9 cellular contexts compared by ENCODE assay signal in genomic region chr1:64686828-64687724, GRCh38. TPM values are rescaled to one million over a fixed set of nuclear protein-coding genes. Genes with fewer than 3 reads are reported as not detected.
A peak's percentile ranks its signal among the peaks of the same experiment; 100 is the strongest.
DNase-seq lines count a peak whose midpoint lies in the region; ATAC-seq and TF ChIP-seq lines count a peak whose summit lies in the region.
"Had no signal": no experiment of that assay in that cellular context is flagged by ENCODE, and none has a peak within 500 bp of the region (broad histone marks: within the 10 kb centered on the region; RNA-seq: fewer than 3 reads in every experiment).

No MANE protein-coding gene starts in this region.

- DNase-seq in DMS53 treated with DMSO at 0.1 percent for 48 hours (lab: John Stamatoyannopoulos, UW; ENCODE audit: unreplicated experiment) (peak; percentile 79), GM20000 (ENCODE audit: low spot score) (peak; percentile 53), SK-N-MC (ENCODE audit: low read depth, low spot score) (peak; percentile 42), left lobe of liver (ENCODE audit: low spot score) (no peak), type B pancreatic cell (ENCODE audit: extremely low spot score, unreplicated experiment) (no peak)

- peaks cover 46% of the 10 kb centered on the region for H3K36me3 ChIP-seq in SK-N-MC (ENCODE audit: insufficient read depth, low read length)

- no peaks in the 10 kb centered on the region for H3K9me3 ChIP-seq in SK-N-MC (ENCODE audit: low read depth, low read length)

- TF ChIP-seq CTCF in GM20000 (IDR thresholded peaks at IDR 0.05; ENCODE audit: extremely low read depth, missing control alignments): peak; percentile 59
- peak; percentile 86 for TF ChIP-seq CTCF in type B pancreatic cell (conservative IDR thresholded peaks at IDR 0.05)

- H3K9me3 Mint-ChIP-seq in type B pancreatic cell: no peaks in the 10 kb centered on the region
- H3K9me3 Mint-ChIP-seq: activated naive CD4-positive, alpha-beta T cell treated with anti-CD3 and anti-CD28 coated beads, Interleukin-2, amount 50 U/mL, for 24 hours had no signal

- H3K27ac ChIP-seq in SK-N-MC: no peak overlapping the region
- peak overlapping the region; percentile 24 for H3K27ac ChIP-seq in cingulate gyrus (ENCODE audit: low read depth, low read length)

- peaks cover 10% of the 10 kb centered on the region for H3K4me1 Mint-ChIP-seq in type B pancreatic cell (ENCODE audit: unreplicated experiment)
- H3K4me1 Mint-ChIP-seq: activated naive CD4-positive, alpha-beta T cell treated with anti-CD3 and anti-CD28 coated beads, Interleukin-2, amount 50 U/mL, for 24 hours had no signal

- no peak for TF ChIP-seq POLR2A in GM18505 (IDR thresholded peaks at IDR 0.05; ENCODE audit: borderline replicate concordance, extremely low read depth, insufficient read depth, insufficient read length)

- peak; percentile 77 for TF ChIP-seq RAD21 in Ishikawa (IDR thresholded peaks at IDR 0.05; ENCODE audit: low read depth)

- H3K36me3 Mint-ChIP-seq in type B pancreatic cell: peaks cover 27% of the 10 kb centered on the region
- H3K36me3 Mint-ChIP-seq: activated naive CD4-positive, alpha-beta T cell treated with anti-CD3 and anti-CD28 coated beads, Interleukin-2, amount 50 U/mL, for 24 hours had no signal

- no peak overlapping the region for H3K9ac ChIP-seq in SK-N-MC (ENCODE audit: insufficient read length)

- no peak overlapping the region for H3K4me3 Mint-ChIP-seq in type B pancreatic cell
- H3K4me3 Mint-ChIP-seq: activated naive CD4-positive, alpha-beta T cell treated with anti-CD3 and anti-CD28 coated beads, Interleukin-2, amount 50 U/mL, for 24 hours had no signal

- H3K27ac Mint-ChIP-seq in type B pancreatic cell: peak overlapping the region; percentile 28
- H3K27ac Mint-ChIP-seq: activated naive CD4-positive, alpha-beta T cell treated with anti-CD3 and anti-CD28 coated beads, Interleukin-2, amount 50 U/mL, for 24 hours had no signal

- H3K4me3 ChIP-seq in SK-N-MC: no peak overlapping the region

- ATAC-seq in left lobe of liver (peak; percentile 91), GM18505 (IDR thresholded peaks at IDR 0.05; ENCODE audit: unreplicated experiment) (no peak)

- TF ChIP-seq EP300 in Ishikawa (IDR thresholded peaks at IDR 0.05; ENCODE audit: borderline replicate concordance): no peak

- no peaks in the 10 kb centered on the region for H3K27me3 Mint-ChIP-seq in type B pancreatic cell
- H3K27me3 Mint-ChIP-seq: activated naive CD4-positive, alpha-beta T cell treated with anti-CD3 and anti-CD28 coated beads, Interleukin-2, amount 50 U/mL, for 24 hours had no signal

TF ChIP-seq in Ishikawa, 13 proteins besides CTCF, POLR2A, EP300 and RAD21:
- TF ChIP-seq ZBTB7A (IDR thresholded peaks at IDR 0.05; ENCODE audit: low read depth) (no peak), NFIC (IDR thresholded peaks at IDR 0.05) (no peak), YY1 (IDR thresholded peaks at IDR 0.05; ENCODE audit: low read depth) (no peak), TAF1 (IDR thresholded peaks at IDR 0.05; ENCODE audit: low read depth) (no peak)

RNA-seq across cellular contexts. Expression of gene RAVER2, which starts 57.8 kb away (rescaled TPM):
- total RNA-seq in left lobe of liver (0.43 TPM), type B pancreatic cell (ENCODE audit: low replicate concordance) (26.5 and 28.0 TPM in 2 replicates)

Comparison
In these comparisons a context has a peak if more than half of its experiments do, and no peak if none do; other contexts are left out.
1. DNase-seq: peak in DMS53 treated with DMSO at 0.1 percent for 48 hours (single experiment), GM20000 (single experiment) and SK-N-MC (single experiment); none in left lobe of liver (single experiment) and type B pancreatic cell (single experiment).
2. RNA of gene RAVER2, which starts 57.8 kb away (total RNA-seq): 26.5 to 28.0 TPM in type B pancreatic cell; 0.43 TPM in left lobe of liver (single experiment); every median in the first group is over 10 times any median in the second.